Comparison of ENCODE assay signal across 25 cellular contexts in the genomic region with DNA sequence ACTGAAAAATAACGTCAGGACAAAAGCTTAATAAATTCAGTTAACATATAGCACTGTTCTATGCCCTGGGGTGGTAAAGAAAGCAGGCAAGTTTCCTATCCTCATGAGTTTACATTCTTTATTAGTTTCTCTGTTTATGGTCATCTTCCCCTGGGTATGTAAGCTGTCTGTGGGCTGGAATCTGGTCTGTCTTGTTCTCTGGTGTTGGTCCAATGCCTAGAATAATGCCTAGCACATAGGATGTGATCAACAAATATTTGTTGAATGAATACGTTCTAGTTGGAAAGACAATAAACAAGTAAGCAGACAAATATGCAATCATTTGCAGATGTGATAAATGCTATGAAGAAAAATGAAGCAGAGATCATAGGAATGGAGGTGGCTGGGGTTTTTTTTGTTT. TPM values are rescaled to one million over a fixed set of nuclear protein-coding genes. Genes with fewer than 3 reads are reported as not detected.
A peak's percentile ranks its signal among the peaks of the same experiment; 100 is the strongest.
DNase-seq lines count a peak whose midpoint lies in the region; ATAC-seq, FAIRE-seq and TF ChIP-seq lines count a peak whose summit lies in the region.
"Had no signal": no experiment of that assay in that cellular context is flagged by ENCODE, and none has a peak within 500 bp of the region (broad histone marks: within the 10 kb centered on the region; RNA-seq: fewer than 3 reads in every experiment).

No MANE protein-coding gene starts in this region.

- H3F3A ChIP-seq in PC-9 (ENCODE audit: insufficient read depth, low read depth), result peaks cover 21% of the 10 kb centered on the region

- POLR2A ChIA-PET in PC-9 (lab: Charles Lee; ENCODE audit: unreplicated experiment), result no interaction called here

- H2AFZ ChIP-seq in PC-9 (no peak overlapping the region), keratinocyte (ENCODE audit: control insufficient read depth, low read length) (no peak overlapping the region)

- TF ChIP-seq CTCF in PC-9 (conservative IDR thresholded peaks at IDR 0.05) (no peak), keratinocyte (optimal IDR thresholded peaks at IDR 0.05 in 1 of 3, IDR thresholded peaks at IDR 0.05 in 1 of 3, conservative IDR thresholded peaks at IDR 0.05 in 1 of 3; ENCODE audit: extremely low read depth in 1 of 3, insufficient read depth in 2 of 3, low read length in 3 of 3) (no peak), progenitor cell of endocrine pancreas (IDR thresholded peaks at IDR 0.05; ENCODE audit: unreplicated experiment) (no peak)

- H3K36me3 ChIP-seq in PC-9 (ENCODE audit: low read depth), result no peaks in the 10 kb centered on the region
- H3K36me3 ChIP-seq in keratinocyte (ENCODE audit: control insufficient read depth in 2 of 2, extremely low read depth in 1 of 2, insufficient read depth in 2 of 2, low read length in 2 of 2), result no peaks in the 10 kb centered on the region
- H3K36me3 ChIP-seq: BLaER1 had no signal

- dilution Hi-C loops in keratinocyte (cut with MboI; ENCODE audit: extremely low pct_ligation_motif_present, low sequenced_read_pairs), result no loop called here

- CTCF ChIA-PET in PC-9 (lab: Charles Lee), result interaction anchor here (0.7 kb wide), 1 partner anchor 35 kb away, joined by 4 read pairs; no protein-coding TSS in a partner anchor

- no peak overlapping the region for H3K4me3 Mint-ChIP-seq in progenitor cell of endocrine pancreas (ENCODE audit: low read depth)
- H3K4me3 Mint-ChIP-seq: CD4-positive, alpha-beta T cell; HFFc6 had no signal

- BruUV-seq in PC-9 (replicated peaks; lab: Mats Ljungman, UMichigan), result no TSS peak

- DNase-seq in GM04503 (ENCODE audit: low read depth) (peak; percentile 25), PC-9 (peak in 1 of 2 experiments; percentile 93), epithelial cell of prostate (ENCODE audit: low read depth, low spot score) (peak; percentile 56), keratinocyte (ENCODE audit: low read depth, low spot score) (no peak), progenitor cell of endocrine pancreas (ENCODE audit: low spot score, unreplicated experiment) (no peak), activated T-cell treated with anti-CD3 and anti-CD28 coated beads for 4 hours (no peak)
- DNase-seq in activated naive CD4-positive, alpha-beta T cell treated with Interleukin-2 at 50 U/mL for 16 hours, result no peak
- DNase-seq: Caco-2; CD4-positive, alpha-beta T cell; DMS79 treated with DMSO at 0.1 percent for 48 hours; H7; HFFc6; KBM-7; NCI-H1092; NCI-H1436 treated with DMSO at 0.1 percent for 48 hours; NCI-H2029; NCI-H526; RPMI8226; SHP77 treated with DMSO at 0.1 percent for 48 hours had no signal

- H3K9me3 Mint-ChIP-seq in progenitor cell of endocrine pancreas (ENCODE audit: low read depth), result no peaks in the 10 kb centered on the region
- H3K9me3 Mint-ChIP-seq: CD4-positive, alpha-beta T cell; HFFc6 had no signal

- H3K9me2 ChIP-seq in PC-9 (ENCODE audit: insufficient read depth), result no peaks in the 10 kb centered on the region

- H3K27me3 Mint-ChIP-seq in progenitor cell of endocrine pancreas, result peaks cover 28% of the 10 kb centered on the region

- H3K9me1 ChIP-seq in keratinocyte (ENCODE audit: control insufficient read depth, extremely low read depth, insufficient read depth, low read length), result no peaks in the 10 kb centered on the region

- H3K9ac ChIP-seq in keratinocyte (ENCODE audit: control insufficient read depth, extremely low read depth, insufficient read depth, low read length), result no peak overlapping the region
- H3K9ac ChIP-seq: BLaER1 had no signal

- H3K4me2 ChIP-seq in PC-9 (peak overlapping the region; percentile 20), keratinocyte (ENCODE audit: control insufficient read depth, extremely low read depth, insufficient read depth, low read depth, low read length) (peak overlapping the region; percentile 28)
- H3K4me2 ChIP-seq: A549, BLaER1 had no signal

- H3K27ac ChIP-seq in PC-9 (0 out of 2 replicates have a peak overlapping the region, but pooled peaks have one; percentile 4), epithelial cell of prostate (peak overlapping the region; percentile 38), keratinocyte (ENCODE audit: control insufficient read depth, insufficient read depth, low read length) (no peak overlapping the region)
- H3K27ac ChIP-seq: A549, BLaER1 had no signal

- H3K79me2 ChIP-seq in PC-9 (ENCODE audit: low read depth) (no peaks in the 10 kb centered on the region), keratinocyte (ENCODE audit: control insufficient read depth, insufficient read depth, low read length) (no peaks in the 10 kb centered on the region)

- H3K4me1 ChIP-seq in PC-9 (replicated peaks; ENCODE audit: insufficient read depth) (peaks cover 16% of the 10 kb centered on the region), keratinocyte (ENCODE audit: control insufficient read depth, extremely low read depth, insufficient read depth, low read length) (peaks cover 26% of the 10 kb centered on the region)
- H3K4me1 ChIP-seq: A549, Caco-2 had no signal

- ATAC-seq in GM18520 (IDR thresholded peaks at IDR 0.05; ENCODE audit: unreplicated experiment), result no peak
- ATAC-seq: A549, GM12878, HepG2, SK-N-SH treated with all-trans-retinoic acid at 6 μM for 48 hours had no signal

- intact Hi-C loops in PC-9 (cut with micrococcal nuclease; ENCODE audit: unreplicated experiment), result no loop called here

- H3K4me1 Mint-ChIP-seq in progenitor cell of endocrine pancreas (ENCODE audit: low read depth), result peaks cover 5% of the 10 kb centered on the region

- no peaks in the 10 kb centered on the region for H3K9me3 ChIP-seq in PC-9 (ENCODE audit: insufficient read depth, low read depth)
- no peaks in the 10 kb centered on the region for H3K9me3 ChIP-seq in keratinocyte (ENCODE audit: control insufficient read depth, low read depth, low read length)
- H3K9me3 ChIP-seq: A549, BLaER1, Caco-2 had no signal

- H4K20me1 ChIP-seq in PC-9 (ENCODE audit: insufficient read depth) (no peaks in the 10 kb centered on the region), keratinocyte (ENCODE audit: control insufficient read depth, extremely low read depth, insufficient read depth, low read length) (no peaks in the 10 kb centered on the region)
- H4K20me1 ChIP-seq: BLaER1 had no signal

- no peak overlapping the region for H3K4me3 ChIP-seq in PC-9
- no peak overlapping the region for H3K4me3 ChIP-seq in keratinocyte (ENCODE audit: control insufficient read depth in 2 of 3, extremely low read depth in 1 of 3, insufficient read depth in 2 of 3, low read depth in 1 of 3, low read length in 3 of 3)
- H3K4me3 ChIP-seq: A549, BLaER1, GM12878 had no signal

- no peaks in the 10 kb centered on the region for H3K27me3 ChIP-seq in PC-9 (ENCODE audit: insufficient read depth, low read depth)
- H3K27me3 ChIP-seq in keratinocyte (ENCODE audit: control insufficient read depth, extremely low read depth, insufficient read depth, low read length), result no peaks in the 10 kb centered on the region
- H3K27me3 ChIP-seq: BLaER1 had no signal

- peak; percentile 58 for FAIRE-seq in keratinocyte (lab: Jason Lieb, UNC)
- FAIRE-seq: A549, GM12878, HepG2 had no signal

- H3K36me3 Mint-ChIP-seq in progenitor cell of endocrine pancreas (ENCODE audit: insufficient read depth), result no peaks in the 10 kb centered on the region

- no peak overlapping the region for H3K27ac Mint-ChIP-seq in progenitor cell of endocrine pancreas
- H3K27ac Mint-ChIP-seq: CD4-positive, alpha-beta T cell; HFFc6 had no signal

RNA-seq across cellular contexts. Expression of a gene that starts 7.2 kb away (rescaled TPM):
- total RNA-seq in PC-9 (2021) (27.8 and 30.1 TPM in 2 replicates), progenitor cell of endocrine pancreas (41.5 and 43.3 TPM in 2 replicates)
- polyA plus RNA-seq in keratinocyte, result 47.4 to 83.3 TPM (median 53.4 TPM) in 3 replicates
- 9.6 TPM for polyA plus RNA-seq in keratinocyte (2011; ENCODE audit: low read depth)
- polyA plus RNA-seq in keratinocyte (2011; cell fraction: cytosol; rRNA removed), result 19.3 and 21.3 TPM in 2 replicates
- polyA plus RNA-seq in keratinocyte (2011; cell fraction: nucleus; rRNA removed), result 158 and 171 TPM in 2 replicates
- 20.1 and 45.5 TPM in 2 replicates for polyA plus RNA-seq in keratinocyte (2012; ENCODE audit: low replicate concordance)
- 99.3 to 188 TPM (median 149 TPM) in 3 replicates for polyA minus RNA-seq in keratinocyte
- 77.9 TPM for polyA minus RNA-seq in keratinocyte (2011; cell fraction: cytosol; rRNA and poly(A)+ RNA removed)
- 361 and 389 TPM in 2 replicates for polyA minus RNA-seq in keratinocyte (2011; cell fraction: nucleus; rRNA and poly(A)+ RNA removed)
- total RNA-seq: HFFc6 had no signal

Comparison
In these comparisons a context has a peak if more than half of its experiments do, and no peak if none do; other contexts are left out.
1. DNase-seq: peak in GM04503 (single experiment) and epithelial cell of prostate (single experiment); none in keratinocyte (single experiment), progenitor cell of endocrine pancreas (single experiment), activated naive CD4-positive, alpha-beta T cell treated with Interleukin-2 at 50 U/mL for 16 hours (single experiment) and activated T-cell treated with anti-CD3 and anti-CD28 coated beads for 4 hours (single experiment).